ENCODE assay signal across 8 cellular contexts in genomic region chr10:24642921-24643678, GRCh38.
A peak's percentile ranks its signal among the peaks of the same experiment; 100 is the strongest.
DNase-seq lines count a peak whose midpoint lies in the region; ATAC-seq and TF ChIP-seq lines count a peak whose summit lies in the region.

No MANE protein-coding gene starts in this region.

- ATAC-seq in GM18517 (IDR thresholded peaks at IDR 0.05; ENCODE audit: unreplicated experiment): peak; percentile 90
- ATAC-seq in HG02885 (IDR thresholded peaks at IDR 0.05; ENCODE audit: poor library complexity, unreplicated experiment): peak; percentile 88

- no peak overlapping the region for H3K27ac ChIP-seq in C4-2B

- DNase-seq in NCI-H1417 treated with DMSO at 0.1 percent for 48 hours (lab: John Stamatoyannopoulos, UW): peak; percentile 3
- peak; percentile 5 for DNase-seq in T1000 (lab: John Stamatoyannopoulos, UW)
- peak; percentile 94 for DNase-seq in fibroblast of peridontal ligament (ENCODE audit: extremely low read depth)
- peak; percentile 69 for DNase-seq in non-pigmented ciliary epithelial cell (ENCODE audit: low read depth)
- no peak for DNase-seq in stimulated activated CD4-positive, alpha-beta T cell treated with anti-CD3 and anti-CD28 coated beads, Interleukin-4, amount 100 ng/mL, for 4 hours

- peak; percentile 90 for TF ChIP-seq CTCF in C4-2B (conservative IDR thresholded peaks at IDR 0.05)

Comparison
In these comparisons a context has a peak if more than half of its experiments do, and no peak if none do; other contexts are left out.
1. DNase-seq: peak in NCI-H1417 treated with DMSO at 0.1 percent for 48 hours (single experiment), T1000 (single experiment), fibroblast of peridontal ligament (single experiment) and non-pigmented ciliary epithelial cell (single experiment); none in stimulated activated CD4-positive, alpha-beta T cell treated with anti-CD3 and anti-CD28 coated beads, Interleukin-4, amount 100 ng/mL, for 4 hours (0 of 2).